In genomic region chr11:35109827-35110226, GRCh38 we compare ENCODE assay signal across 30 cellular contexts.
"Had no signal": no experiment of that assay in that cellular context is flagged by ENCODE, and none has a peak within 500 bp of the region (broad histone marks: within the 10 kb centered on the region; RNA-seq: fewer than 3 reads in every experiment).

No MANE protein-coding gene starts in this region.

- ATAC-seq: activated CD8-positive, alpha-beta memory T cell treated with anti-CD3 and anti-CD28 coated beads, Interleukin-2, amount 10 ng/mL, durations not matched to agents 7 days and 5 days; activated naive CD8-positive, alpha-beta T cell treated with anti-CD3 and anti-CD28 coated beads, Interleukin-2, amount 50 U/mL, for 24 hours had no signal

- H3K27ac ChIP-seq: brain microvascular endothelial cell, cardiac muscle cell, colonic mucosa, WERI-Rb-1 had no signal

- H3K27me3 ChIP-seq: brain microvascular endothelial cell, cardiac muscle cell, colonic mucosa, MG63 had no signal

- H3K9me3 ChIP-seq: colonic mucosa, MG63 had no signal

- H2AFZ ChIP-seq: PC-9 had no signal

- H3K36me3 ChIP-seq: brain microvascular endothelial cell, cardiac muscle cell, colonic mucosa, MG63, WERI-Rb-1 had no signal

- H3K4me3 ChIP-seq: cardiac muscle cell, colonic mucosa, MG63, PC-9 had no signal

- DNase-seq: activated CD4-positive, alpha-beta memory T cell treated with anti-CD3 and anti-CD28 coated beads, Interleukin-2, amount 10 ng/mL, durations not matched to agents 7 days and 5 days; activated CD4-positive, alpha-beta T cell treated with anti-CD3 and anti-CD28 coated beads for 1 hour; activated CD4-positive, alpha-beta T cell treated with anti-CD3 and anti-CD28 coated beads for 48 hours; activated CD4-positive, CD25-positive, alpha-beta regulatory T cell; activated CD8-positive, alpha-beta memory T cell treated with anti-CD3 and anti-CD28 coated beads for 24 hours; activated CD8-positive, alpha-beta memory T cell treated with anti-CD3 and anti-CD28 coated beads, Interleukin-2, amount 10 ng/mL, durations not matched to agents 7 days and 5 days; activated CD8-positive, alpha-beta memory T cell treated with anti-CD3 and anti-CD28 coated beads, Interleukin-2, amount 50 U/mL, for 48 hours; activated effector memory CD4-positive, alpha-beta T cell treated with Interleukin-2 at 50 U/mL for 16 hours; activated naive CD4-positive, alpha-beta T cell treated with anti-CD3 and anti-CD28 coated beads, Interleukin-2, amount 10 ng/mL, durations not matched to agents 7 days and 5 days; activated naive CD8-positive, alpha-beta T cell treated with anti-CD3 and anti-CD28 coated beads, Interleukin-2, amount 50 U/mL, for 24 hours; activated T-cell treated with anti-CD3 and anti-CD28 coated beads, Interleukin-2, amount 50 U/mL, for 48 hours; anterior cingulate cortex; brain microvascular endothelial cell; colonic mucosa; MG63; NCI-H1048; NCI-H1105 treated with DMSO at 0.1 percent for 48 hours; NCI-H1436; NCI-H1694; NCI-H1930; NCI-H2081 treated with DMSO at 0.1 percent for 48 hours; NCI-H226; NCI-H524 treated with DMSO at 0.1 percent for 48 hours; NCI-H748 treated with DMSO at 0.1 percent for 48 hours; PC-9; Right ventricle myocardium superior; SW 1271; T1000; WERI-Rb-1 had no signal
